Comparison of ENCODE assay signal across 7 cellular contexts in genomic region chr10:3091346-3091787, GRCh38. TPM values are rescaled to one million over a fixed set of nuclear protein-coding genes. Genes with fewer than 3 reads are reported as not detected.
DNase-seq lines count a peak whose midpoint lies in the region; ATAC-seq and TF ChIP-seq lines count a peak whose summit lies in the region.

No MANE protein-coding gene starts in this region.

- no peak for TF ChIP-seq CTCF in smooth muscle cell (IDR thresholded peaks at IDR 0.05; ENCODE audit: borderline replicate concordance, insufficient read depth, poor library complexity, severe bottlenecking)

- H3K4me1 Mint-ChIP-seq in T-helper 2 cell treated with Interferon-gamma antibody and Interleukin-4, amounts not matched to agents 5 μg/mL and 100 μg/mL, for 36 hours (ENCODE audit: low read depth), result peaks cover 59% of the 10 kb centered on the region
- H3K4me1 Mint-ChIP-seq in naive thymus-derived CD8-positive, alpha-beta T cell, result peaks cover 21 to 68% (median 50%) of the 10 kb centered on the region in 4 donors

- DNase-seq in HCEC 1CT (peak; percentile 93), smooth muscle cell (lab: John Stamatoyannopoulos, UW; ENCODE audit: unreplicated experiment) (no peak), DMS 273 (lab: John Stamatoyannopoulos, UW; ENCODE audit: unreplicated experiment) (no peak), OCI-M1 (lab: John Stamatoyannopoulos, UW) (no peak)
- peak; percentile 56 for DNase-seq in T-helper 2 cell treated with Interferon-gamma antibody and Interleukin-4, amounts not matched to agents 5 μg/mL and 100 μg/mL, for 36 hours (ENCODE audit: low spot score)
- no peak for DNase-seq in naive thymus-derived CD8-positive, alpha-beta T cell

- H3K4me3 Mint-ChIP-seq in T-helper 2 cell treated with Interferon-gamma antibody and Interleukin-4, amounts not matched to agents 5 μg/mL and 100 μg/mL, for 36 hours, result peak overlapping the region; percentile 73
- no peak overlapping the region for H3K4me3 Mint-ChIP-seq in naive thymus-derived CD8-positive, alpha-beta T cell

- H3F3A ChIP-seq in smooth muscle cell (ENCODE audit: low read depth), result peaks cover 30% of the 10 kb centered on the region

- no peaks in the 10 kb centered on the region for H3K9me3 Mint-ChIP-seq in T-helper 2 cell treated with Interferon-gamma antibody and Interleukin-4, amounts not matched to agents 5 μg/mL and 100 μg/mL, for 36 hours
- no peaks in the 10 kb centered on the region for H3K9me3 Mint-ChIP-seq in naive thymus-derived CD8-positive, alpha-beta T cell

- H3K27ac ChIP-seq in esophagus (ENCODE audit: low read depth in 2 of 2, low read length in 1 of 2) (peak overlapping the region; percentile 90 to 93), smooth muscle cell (ENCODE audit: low read depth) (peak overlapping the region; percentile 99)

- no peaks in the 10 kb centered on the region for H3K27me3 Mint-ChIP-seq in T-helper 2 cell treated with Interferon-gamma antibody and Interleukin-4, amounts not matched to agents 5 μg/mL and 100 μg/mL, for 36 hours (ENCODE audit: low read depth)
- no peaks in the 10 kb centered on the region for H3K27me3 Mint-ChIP-seq in naive thymus-derived CD8-positive, alpha-beta T cell

- H3K4me1 ChIP-seq in esophagus (ENCODE audit: control insufficient read depth in 2 of 2, insufficient read depth in 2 of 2, low read length in 1 of 2) (peaks cover 3 to 12% of the 10 kb centered on the region in 2 donors), smooth muscle cell (ENCODE audit: low read depth) (peaks cover 28% of the 10 kb centered on the region)

- peaks cover 59% of the 10 kb centered on the region for H3K79me2 ChIP-seq in smooth muscle cell (ENCODE audit: low read depth)

- no peak overlapping the region for H2AFZ ChIP-seq in smooth muscle cell (ENCODE audit: low read depth)

- H3K9ac ChIP-seq in smooth muscle cell (ENCODE audit: low read depth), result peak overlapping the region; percentile 22

- POLR2A ChIA-PET in naive thymus-derived CD8-positive, alpha-beta T cell (lab: Charles Lee), result interaction anchor here (1.2 kb wide), 1 partner anchor 20 kb away, joined by 4 read pairs; no protein-coding TSS in a partner anchor

- ATAC-seq in naive thymus-derived CD8-positive, alpha-beta T cell, result no peak

- peak overlapping the region; percentile 93 for H3K27ac Mint-ChIP-seq in T-helper 2 cell treated with Interferon-gamma antibody and Interleukin-4, amounts not matched to agents 5 μg/mL and 100 μg/mL, for 36 hours
- peak overlapping the region in 1 of 10 donors; percentile 65 for H3K27ac Mint-ChIP-seq in naive thymus-derived CD8-positive, alpha-beta T cell

- H3K4me3 ChIP-seq in esophagus (ENCODE audit: low read depth in 1 of 2, low read length in 2 of 2) (no peak overlapping the region), smooth muscle cell (no peak overlapping the region)

- peaks cover 11% of the 10 kb centered on the region for H4K20me1 ChIP-seq in smooth muscle cell (ENCODE audit: low read depth)

- H3K4me2 ChIP-seq in smooth muscle cell, result peak overlapping the region; percentile 79

- H3K27me3 ChIP-seq in esophagus (ENCODE audit: control insufficient read depth in 1 of 2, insufficient read depth in 2 of 2, low read length in 2 of 2) (no peaks in the 10 kb centered on the region), smooth muscle cell (ENCODE audit: low read depth) (no peaks in the 10 kb centered on the region)

- H3K9me3 ChIP-seq in esophagus (ENCODE audit: control insufficient read depth in 2 of 2, insufficient read depth in 1 of 2, low read depth in 1 of 2, low read length in 1 of 2), result no peaks in the 10 kb centered on the region
- H3K9me3 ChIP-seq in smooth muscle cell (replicated peaks; ENCODE audit: low read depth), result no peaks in the 10 kb centered on the region

- peaks cover 0 to 1% of the 10 kb centered on the region in 2 donors for H3K36me3 ChIP-seq in esophagus (ENCODE audit: control insufficient read depth in 2 of 2, insufficient read depth in 2 of 2, low read length in 1 of 2)
- no peaks in the 10 kb centered on the region for H3K36me3 ChIP-seq in smooth muscle cell (ENCODE audit: low read depth)

- 33 to 44% methylated on average over 12 of the region's 12 CpGs for WGBS in esophagus, 2 donors
- WGBS in smooth muscle cell (ENCODE audit: low lambda C conversion rate), result 45% methylated on average over 12 of the region's 12 CpGs

- peaks cover 61% of the 10 kb centered on the region for H3K36me3 Mint-ChIP-seq in T-helper 2 cell treated with Interferon-gamma antibody and Interleukin-4, amounts not matched to agents 5 μg/mL and 100 μg/mL, for 36 hours (ENCODE audit: low read depth)
- H3K36me3 Mint-ChIP-seq in naive thymus-derived CD8-positive, alpha-beta T cell, result peaks cover 0 to 22% (median 6%) of the 10 kb centered on the region in 3 donors

RNA-seq across cellular contexts. Expression of gene PFKP, which starts 24.0 kb away (rescaled TPM):
- polyA plus RNA-seq in esophagus, result 10 to 100 TPM; 43.9 to 66.9 TPM
- total RNA-seq in smooth muscle cell, result 178 and 183 TPM in 2 replicates
- 203 and 251 TPM in 2 replicates for polyA plus RNA-seq in smooth muscle cell
- 10 to 100 TPM; 62.3 to 69.5 TPM for total RNA-seq in naive thymus-derived CD8-positive, alpha-beta T cell
- polyA plus RNA-seq in naive thymus-derived CD8-positive, alpha-beta T cell, result 10 to 100 TPM; 26.4 to 41.2 (median 35.7) TPM

Comparison
In these comparisons a context has a peak if more than half of its experiments do, and no peak if none do; other contexts are left out.
1. DNase-seq: peak in HCEC 1CT (single experiment) and T-helper 2 cell treated with Interferon-gamma antibody and Interleukin-4, amounts not matched to agents 5 μg/mL and 100 μg/mL, for 36 hours (single experiment); none in smooth muscle cell (single experiment), DMS 273 (single experiment), OCI-M1 (single experiment) and naive thymus-derived CD8-positive, alpha-beta T cell (0 of 10).